Comparison of ENCODE assay signal across 13 cellular contexts in genomic region chr2:143730950-143731254, GRCh38.
DNase-seq lines count a peak whose midpoint lies in the region; ATAC-seq, FAIRE-seq and TF ChIP-seq lines count a peak whose summit lies in the region.
"Had no signal": no experiment of that assay in that cellular context is flagged by ENCODE, and none has a peak within 500 bp of the region (broad histone marks: within the 10 kb centered on the region; RNA-seq: fewer than 3 reads in every experiment).

No MANE protein-coding gene starts in this region.

- ATAC-seq in GM19397 (IDR thresholded peaks at IDR 0.05; ENCODE audit: unreplicated experiment) (peak; percentile 42), HG02970 (IDR thresholded peaks at IDR 0.05; ENCODE audit: low FRiP score, unreplicated experiment) (peak; percentile 42), left ventricle myocardium superior (no peak)

- H3K36me3 Mint-ChIP-seq in activated T-helper 1 cell treated with anti-CD3 and anti-CD28 coated beads, Interleukin-12 subunit alpha, Interleukin-12 subunit beta, Interleukin-2, Interleukin-4 antibody, amounts not matched to agents 30 ng/mL and 10 ng/mL and 1 ng/mL, durations not matched to agents 14 hours and 24 hours and 36 hours (ENCODE audit: low read depth): peaks cover 14% of the 10 kb centered on the region

- peak; percentile 72 for FAIRE-seq in GM12891 (lab: Jason Lieb, UNC)
- FAIRE-seq: astrocyte, frontal cortex had no signal

- WGBS in suprapubic skin: 50% methylated on average over 1 of the region's 1 CpG

- H3K4me1 Mint-ChIP-seq in activated T-helper 1 cell treated with anti-CD3 and anti-CD28 coated beads, Interleukin-12 subunit alpha, Interleukin-12 subunit beta, Interleukin-2, Interleukin-4 antibody, amounts not matched to agents 30 ng/mL and 10 ng/mL and 1 ng/mL, durations not matched to agents 14 hours and 24 hours and 36 hours (ENCODE audit: low read depth): peaks cover 58% of the 10 kb centered on the region

- H3K4me3 Mint-ChIP-seq in activated T-helper 1 cell treated with anti-CD3 and anti-CD28 coated beads, Interleukin-12 subunit alpha, Interleukin-12 subunit beta, Interleukin-2, Interleukin-4 antibody, amounts not matched to agents 30 ng/mL and 10 ng/mL and 1 ng/mL, durations not matched to agents 14 hours and 24 hours and 36 hours: peak overlapping the region; percentile 30

- TF ChIP-seq EP300 in suprapubic skin (IDR thresholded peaks at IDR 0.05): no peak

- peak overlapping the region; percentile 92 for H3K27ac Mint-ChIP-seq in activated T-helper 1 cell treated with anti-CD3 and anti-CD28 coated beads, Interleukin-12 subunit alpha, Interleukin-12 subunit beta, Interleukin-2, Interleukin-4 antibody, amounts not matched to agents 30 ng/mL and 10 ng/mL and 1 ng/mL, durations not matched to agents 14 hours and 24 hours and 36 hours

- intact Hi-C loops in activated T-helper 1 cell treated with anti-CD3 and anti-CD28 coated beads, Interleukin-12 subunit alpha, Interleukin-12 subunit beta, Interleukin-2, Interleukin-4 antibody, amounts not matched to agents 30 ng/mL and 10 ng/mL and 1 ng/mL, durations not matched to agents 14 hours and 24 hours and 36 hours (cut with micrococcal nuclease): loop anchor here (1.0 to 5.0 kb wide), 13 partner anchors 27 to 786 kb away; partner anchors contain the start of gene ARHGAP15
- intact Hi-C loops in left ventricle myocardium superior (cut with micrococcal nuclease): no loop called here
- intact Hi-C loops in ascending aorta (cut with DNase I): no loop called here

- H3K9me3 ChIP-seq in suprapubic skin (no peaks in the 10 kb centered on the region), ascending aorta (no peaks in the 10 kb centered on the region)

- H3K27ac ChIP-seq in suprapubic skin (no peak overlapping the region), ascending aorta (no peak overlapping the region)

- DNase-seq in GM12891 (ENCODE audit: insufficient read length, low spot score) (no peak), suprapubic skin (ENCODE audit: low spot score in 2 of 2) (no peak), left ventricle myocardium superior (no peak), NCI-H510A treated with DMSO at 0.1 percent for 48 hours (lab: John Stamatoyannopoulos, UW) (no peak), ascending aorta (ENCODE audit: low spot score in 2 of 2) (no peak)
- no peak for DNase-seq in activated T-helper 1 cell treated with anti-CD3 and anti-CD28 coated beads, Interleukin-12 subunit alpha, Interleukin-12 subunit beta, Interleukin-2, Interleukin-4 antibody, amounts not matched to agents 30 ng/mL and 10 ng/mL and 1 ng/mL, durations not matched to agents 14 hours and 24 hours and 36 hours (ENCODE audit: low spot score)
- DNase-seq: DND-41; NK-92 treated with Interleukin-12 subunit alpha and Interleukin-12 subunit beta, amount 100 ng/mL, for 24 hours had no signal

- H3K4me3 ChIP-seq in suprapubic skin: no peak overlapping the region
- H3K4me3 ChIP-seq in ascending aorta: no peak overlapping the region
- H3K4me3 ChIP-seq: skin epidermis had no signal

- H3K27me3 Mint-ChIP-seq in activated T-helper 1 cell treated with anti-CD3 and anti-CD28 coated beads, Interleukin-12 subunit alpha, Interleukin-12 subunit beta, Interleukin-2, Interleukin-4 antibody, amounts not matched to agents 30 ng/mL and 10 ng/mL and 1 ng/mL, durations not matched to agents 14 hours and 24 hours and 36 hours (ENCODE audit: insufficient read depth): no peaks in the 10 kb centered on the region

- TF ChIP-seq CTCF in suprapubic skin (IDR thresholded peaks at IDR 0.05) (no peak), ascending aorta (IDR thresholded peaks at IDR 0.05) (no peak)

- TF ChIP-seq POLR2A in GM12891 (IDR thresholded peaks at IDR 0.05; ENCODE audit: low read depth, low read length) (no peak), suprapubic skin (IDR thresholded peaks at IDR 0.05) (no peak)

- no peaks in the 10 kb centered on the region for H3K36me3 ChIP-seq in suprapubic skin
- H3K36me3 ChIP-seq in ascending aorta: no peaks in the 10 kb centered on the region

- H3K9me3 Mint-ChIP-seq in activated T-helper 1 cell treated with anti-CD3 and anti-CD28 coated beads, Interleukin-12 subunit alpha, Interleukin-12 subunit beta, Interleukin-2, Interleukin-4 antibody, amounts not matched to agents 30 ng/mL and 10 ng/mL and 1 ng/mL, durations not matched to agents 14 hours and 24 hours and 36 hours: no peaks in the 10 kb centered on the region

- H3K4me1 ChIP-seq in suprapubic skin: no peaks in the 10 kb centered on the region
- H3K4me1 ChIP-seq in ascending aorta: no peaks in the 10 kb centered on the region

- H3K27me3 ChIP-seq in suprapubic skin (no peaks in the 10 kb centered on the region), ascending aorta (no peaks in the 10 kb centered on the region)

TF ChIP-seq in GM12891, 5 proteins besides CTCF, POLR2A, EP300 and RAD21:
- no peak for TF ChIP-seq POU2F2 (IDR thresholded peaks at IDR 0.05; ENCODE audit: low read depth, low read length)
- TF ChIP-seq SPI1 (IDR thresholded peaks at IDR 0.05; ENCODE audit: low read depth, low read length): 0 out of 2 replicates have a peak, but pooled peaks have one; percentile 17
TF ChIP-seq in GM12891: peak in this region for 1.
